15 cellular contexts compared by ENCODE assay signal in genomic region chr3:147653309-147653923, GRCh38.
DNase-seq lines count a peak whose midpoint lies in the region; ATAC-seq and TF ChIP-seq lines count a peak whose summit lies in the region.
"Had no signal": no experiment of that assay in that cellular context is flagged by ENCODE, and none has a peak within 500 bp of the region (broad histone marks: within the 10 kb centered on the region; RNA-seq: fewer than 3 reads in every experiment).

No MANE protein-coding gene starts in this region.

- H3K36me3 ChIP-seq in GM23338 (ENCODE audit: insufficient read depth), result no peaks in the 10 kb centered on the region
- H3K36me3 ChIP-seq in neural progenitor cell, result no peaks in the 10 kb centered on the region
- no peaks in the 10 kb centered on the region for H3K36me3 ChIP-seq in psoas muscle (ENCODE audit: insufficient read depth in 1 of 2, low read depth in 1 of 2)
- H3K36me3 ChIP-seq: HAP-1, SJCRH30 had no signal

- WGBS in psoas muscle, 3 donors, result 87 to 96% (median 91%) methylated on average over 1 of the region's 1 CpG

- H3K27ac Mint-ChIP-seq in GM23338 (no peak overlapping the region), neural progenitor cell (peak overlapping the region; percentile 55)
- H3K27ac Mint-ChIP-seq: CD8-positive, alpha-beta T cell had no signal

- H4K20me1 ChIP-seq in GM23338 (replicated peaks; ENCODE audit: insufficient read depth), result no peaks in the 10 kb centered on the region
- no peaks in the 10 kb centered on the region for H4K20me1 ChIP-seq in neural progenitor cell (ENCODE audit: low read depth)

- H3K4me2 ChIP-seq in GM23338 (no peak overlapping the region), neural progenitor cell (no peak overlapping the region)

- H3K79me2 ChIP-seq in GM23338 (replicated peaks; ENCODE audit: insufficient read depth) (no peaks in the 10 kb centered on the region), neural progenitor cell (ENCODE audit: low read depth) (no peaks in the 10 kb centered on the region)

- no peaks in the 10 kb centered on the region for H3K9me3 ChIP-seq in neural progenitor cell (ENCODE audit: low read depth)
- H3K9me3 ChIP-seq in psoas muscle, result no peaks in the 10 kb centered on the region
- H3K9me3 ChIP-seq: HAP-1, SJCRH30 had no signal

- H3K9me2 ChIP-seq in GM23338 (ENCODE audit: insufficient read depth), result no peaks in the 10 kb centered on the region

- H3K9ac ChIP-seq in neural progenitor cell, result no peak overlapping the region

- H3F3A ChIP-seq in GM23338 (replicated peaks; ENCODE audit: low read depth) (no peaks in the 10 kb centered on the region), neural progenitor cell (ENCODE audit: low read depth) (no peaks in the 10 kb centered on the region)

- no peak overlapping the region for H3K4me3 ChIP-seq in GM23338
- H3K4me3 ChIP-seq in neural progenitor cell, result no peak overlapping the region
- H3K4me3 ChIP-seq in psoas muscle, result no peak overlapping the region
- H3K4me3 ChIP-seq: HAP-1, SJCRH30 had no signal

- intact Hi-C loops in posterior cingulate gyrus (cut with DNase I), result no loop called here
- intact Hi-C loops in psoas muscle (cut with DNase I), result loop anchor here in 1 of 2 donors (10.0 kb wide), 1 partner anchor 101 kb away; no protein-coding TSS in a partner anchor

- H3K4me1 ChIP-seq in GM23338 (ENCODE audit: insufficient read depth) (no peaks in the 10 kb centered on the region), neural progenitor cell (peaks cover 16% of the 10 kb centered on the region), psoas muscle (peaks cover 27% of the 10 kb centered on the region)
- H3K4me1 ChIP-seq: HAP-1 had no signal

- H3K36me3 Mint-ChIP-seq in GM23338 (ENCODE audit: low read depth), result no peaks in the 10 kb centered on the region
- no peaks in the 10 kb centered on the region for H3K36me3 Mint-ChIP-seq in neural progenitor cell
- H3K36me3 Mint-ChIP-seq: CD8-positive, alpha-beta T cell had no signal

- H3K27ac ChIP-seq in GM23338 (ENCODE audit: low read depth) (no peak overlapping the region), neural progenitor cell (no peak overlapping the region), psoas muscle (no peak overlapping the region)
- H3K27ac ChIP-seq: SJCRH30 had no signal

- H3K27me3 Mint-ChIP-seq in GM23338 (ENCODE audit: insufficient read depth, low read depth, poor library complexity), result peaks cover 3% of the 10 kb centered on the region
- no peaks in the 10 kb centered on the region for H3K27me3 Mint-ChIP-seq in neural progenitor cell (ENCODE audit: insufficient read depth, low read depth)

- DNase-seq in EL (peak; percentile 7), GM23338 (ENCODE audit: low spot score) (no peak), astrocyte of the hippocampus (ENCODE audit: low read depth, low spot score) (peak; percentile 2), neural progenitor cell (ENCODE audit: low spot score) (peak; percentile 38), posterior cingulate gyrus (no peak), GM19238 (ENCODE audit: insufficient read length, low spot score) (no peak), psoas muscle (no peak)
- DNase-seq: CD8-positive, alpha-beta T cell; DMS79 treated with DMSO at 0.1 percent for 48 hours; MV-4-11; NCI-H1436 treated with DMSO at 0.1 percent for 48 hours; NCI-H2081 treated with DMSO at 0.1 percent for 48 hours; NCI-H524; SJCRH30 had no signal

- H3K27me3 ChIP-seq in GM23338 (ENCODE audit: insufficient read depth), result no peaks in the 10 kb centered on the region
- H3K27me3 ChIP-seq in neural progenitor cell, result no peaks in the 10 kb centered on the region
- H3K27me3 ChIP-seq in psoas muscle (ENCODE audit: insufficient read depth in 3 of 3, low read length in 2 of 3), result no peaks in the 10 kb centered on the region
- H3K27me3 ChIP-seq: SJCRH30 had no signal

- ATAC-seq in GM23338, result peak; percentile 66
- no peak for ATAC-seq in psoas muscle
- ATAC-seq: CD8-positive, alpha-beta T cell had no signal

- H2AFZ ChIP-seq in GM23338 (no peak overlapping the region), neural progenitor cell (replicated peaks) (peak overlapping the region; percentile 36)

- H3K4me3 Mint-ChIP-seq in GM23338 (no peak overlapping the region), neural progenitor cell (no peak overlapping the region)
- H3K4me3 Mint-ChIP-seq: CD8-positive, alpha-beta T cell had no signal

- H3K4me1 Mint-ChIP-seq in GM23338 (no peaks in the 10 kb centered on the region; the same call in 2 of the 3 replicates), neural progenitor cell (peaks cover 17% of the 10 kb centered on the region)

- TF ChIP-seq CTCF in GM23338 (conservative IDR thresholded peaks at IDR 0.05; ENCODE audit: low read depth in 2 of 2) (no peak), neural progenitor cell (IDR thresholded peaks at IDR 0.05) (no peak), psoas muscle (IDR thresholded peaks at IDR 0.05) (no peak)

- H3K9me3 Mint-ChIP-seq in GM23338, result 0 out of 3 replicates have a peak, but pooled peaks cover 4% of the 10 kb centered on the region
- H3K9me3 Mint-ChIP-seq in neural progenitor cell, result peaks cover 6% of the 10 kb centered on the region

TF ChIP-seq in GM23338, 12 proteins besides CTCF, POLR2A, EP300 and RAD21:
- TF ChIP-seq CREB1 (CRISPR knock-in tag; IDR thresholded peaks at IDR 0.05; ENCODE audit: low read depth) (no peak), EZH2phosphoT487 (IDR thresholded peaks at IDR 0.05; ENCODE audit: unreplicated experiment) (no peak), ETS1 (IDR thresholded peaks at IDR 0.05) (no peak), ZNF462 (CRISPR knock-in tag; IDR thresholded peaks at IDR 0.05) (no peak), ZNF114 (CRISPR knock-in tag; IDR thresholded peaks at IDR 0.05) (no peak)

Comparison
In these comparisons a context has a peak if more than half of its experiments do, and no peak if none do; other contexts are left out.
1. DNase-seq: peak in EL (single experiment), astrocyte of the hippocampus (single experiment) and neural progenitor cell (single experiment); none in GM23338 (single experiment), posterior cingulate gyrus (0 of 10), GM19238 (single experiment) and psoas muscle (0 of 2).